In genomic region chr5:133396724-133397123, GRCh38 we compare ENCODE assay signal across 20 cellular contexts.
DNase-seq lines count a peak whose midpoint lies in the region; ATAC-seq, FAIRE-seq and TF ChIP-seq lines count a peak whose summit lies in the region.
"Had no signal": no experiment of that assay in that cellular context is flagged by ENCODE, and none has a peak within 500 bp of the region (broad histone marks: within the 10 kb centered on the region; RNA-seq: fewer than 3 reads in every experiment).

No MANE protein-coding gene starts in this region.

- DNase-seq in GM18507 (ENCODE audit: extremely low spot score, insufficient read length, low read depth) (no peak), PC-9 (no peak), posterior vena cava (ENCODE audit: low spot score) (no peak), uterus (no peak)
- DNase-seq in activated CD8-positive, alpha-beta T cell treated with anti-CD3 and anti-CD28 coated beads, Interleukin-2, amount 10 ng/mL, durations not matched to agents 7 days and 5 days: peak; percentile 16
- DNase-seq: activated CD4-positive, CD25-positive, alpha-beta regulatory T cell treated with anti-CD3 and anti-CD28 coated beads, Interleukin-2, amount 50 U/mL, for 72 hours; activated T-cell treated with anti-CD3 and anti-CD28 coated beads, Interleukin-2, amount 50 U/mL, for 1 hour; dermis blood vessel endothelial cell; erythroblast; GF-D8; HFFc6; Karpas-422; left colon; midbrain; right lobe of liver had no signal

- H3K79me2 ChIP-seq in PC-9 (ENCODE audit: low read depth): no peaks in the 10 kb centered on the region

- no peak for TF ChIP-seq POLR2A in uterus (IDR thresholded peaks at IDR 0.05)

- CTCF ChIA-PET in activated CD8-positive, alpha-beta T cell treated with anti-CD3 and anti-CD28 coated beads, Interleukin-2, amount 10 ng/mL, durations not matched to agents 7 days and 5 days (lab: Charles Lee): interaction anchor here (0.8 to 4.7 kb wide), 5 partner anchors 10 to 513 kb away, joined by 3 to 34 read pairs (median 3); no protein-coding TSS in a partner anchor
- CTCF ChIA-PET in PC-9 (lab: Charles Lee): no interaction called here

- no peak for ATAC-seq in activated CD8-positive, alpha-beta T cell treated with anti-CD3 and anti-CD28 coated beads, Interleukin-2, amount 10 ng/mL, durations not matched to agents 7 days and 5 days
- ATAC-seq in GM21526 (IDR thresholded peaks at IDR 0.05; ENCODE audit: low FRiP score, unreplicated experiment): no peak
- ATAC-seq: left colon, right lobe of liver had no signal

- H3K36me3 ChIP-seq in BLaER1: no peaks in the 10 kb centered on the region
- H3K36me3 ChIP-seq in PC-9 (ENCODE audit: low read depth): no peaks in the 10 kb centered on the region
- H3K36me3 ChIP-seq in uterus: no peaks in the 10 kb centered on the region
- H3K36me3 ChIP-seq: breast epithelium, right lobe of liver, SJSA1 had no signal

- H3K4me1 Mint-ChIP-seq in activated CD8-positive, alpha-beta T cell treated with anti-CD3 and anti-CD28 coated beads, Interleukin-2, amount 10 ng/mL, durations not matched to agents 7 days and 5 days (ENCODE audit: low read depth): peaks cover 31% of the 10 kb centered on the region
- peaks cover 35% of the 10 kb centered on the region for H3K4me1 Mint-ChIP-seq in nephron

- H3K4me2 ChIP-seq in BLaER1: peak overlapping the region; percentile 62
- no peak overlapping the region for H3K4me2 ChIP-seq in PC-9

- BruUV-seq in PC-9 (replicated peaks; lab: Mats Ljungman, UMichigan): no TSS peak

- H3K4me3 Mint-ChIP-seq in activated CD8-positive, alpha-beta T cell treated with anti-CD3 and anti-CD28 coated beads, Interleukin-2, amount 10 ng/mL, durations not matched to agents 7 days and 5 days: no peak overlapping the region
- H3K4me3 Mint-ChIP-seq in nephron: peak overlapping the region in 1 of 3 experiments; percentile 32
- H3K4me3 Mint-ChIP-seq: HFFc6 had no signal

- FAIRE-seq in GM18507 (lab: Jason Lieb, UNC): peak; percentile 24

- H3K9me3 ChIP-seq in BLaER1 (peaks cover 7% of the 10 kb centered on the region), PC-9 (ENCODE audit: insufficient read depth, low read depth) (no peaks in the 10 kb centered on the region), uterus (no peaks in the 10 kb centered on the region)
- H3K9me3 ChIP-seq: breast epithelium, right lobe of liver, SJSA1 had no signal

- H3K9ac ChIP-seq in BLaER1: no peak overlapping the region

- H3K9me2 ChIP-seq in PC-9 (ENCODE audit: insufficient read depth): no peaks in the 10 kb centered on the region

- H4K20me1 ChIP-seq in BLaER1 (no peaks in the 10 kb centered on the region), PC-9 (ENCODE audit: insufficient read depth) (no peaks in the 10 kb centered on the region)

- H3F3A ChIP-seq in PC-9 (ENCODE audit: insufficient read depth, low read depth): no peaks in the 10 kb centered on the region

- intact Hi-C loops in PC-9 (cut with micrococcal nuclease; ENCODE audit: unreplicated experiment): no loop called here
- intact Hi-C loops in posterior vena cava (cut with DNase I): no loop called here
- intact Hi-C loops in uterus (cut with DNase I; ENCODE audit: low total_unique reads): no loop called here

- H3K4me3 ChIP-seq in BLaER1 (no peak overlapping the region), PC-9 (no peak overlapping the region), uterus (no peak overlapping the region)
- H3K4me3 ChIP-seq: breast epithelium, right lobe of liver, SJSA1 had no signal

- no peak overlapping the region for H3K27ac Mint-ChIP-seq in activated CD8-positive, alpha-beta T cell treated with anti-CD3 and anti-CD28 coated beads, Interleukin-2, amount 10 ng/mL, durations not matched to agents 7 days and 5 days
- peak overlapping the region; percentile 6 to 66 (median 29) for H3K27ac Mint-ChIP-seq in nephron
- H3K27ac Mint-ChIP-seq: HFFc6 had no signal

- H3K9me3 Mint-ChIP-seq in activated CD8-positive, alpha-beta T cell treated with anti-CD3 and anti-CD28 coated beads, Interleukin-2, amount 10 ng/mL, durations not matched to agents 7 days and 5 days (ENCODE audit: insufficient read depth): no peaks in the 10 kb centered on the region
- peaks cover 3% of the 10 kb centered on the region for H3K9me3 Mint-ChIP-seq in nephron
- H3K9me3 Mint-ChIP-seq: HFFc6 had no signal

- H3K27me3 ChIP-seq in BLaER1 (no peaks in the 10 kb centered on the region), PC-9 (ENCODE audit: insufficient read depth, low read depth) (no peaks in the 10 kb centered on the region), uterus (no peaks in the 10 kb centered on the region)
- H3K27me3 ChIP-seq: breast epithelium, right lobe of liver had no signal

- POLR2A ChIA-PET in activated CD8-positive, alpha-beta T cell treated with anti-CD3 and anti-CD28 coated beads, Interleukin-2, amount 10 ng/mL, durations not matched to agents 7 days and 5 days (lab: Charles Lee): no interaction called here
- POLR2A ChIA-PET in PC-9 (lab: Charles Lee; ENCODE audit: unreplicated experiment): no interaction called here

- TF ChIP-seq CTCF in nephron (IDR thresholded peaks at IDR 0.05; ENCODE audit: unreplicated experiment in 3 of 3): no peak
- TF ChIP-seq CTCF in PC-9 (conservative IDR thresholded peaks at IDR 0.05): no peak
- no peak for TF ChIP-seq CTCF in uterus (IDR thresholded peaks at IDR 0.05)

- no peak overlapping the region for H2AFZ ChIP-seq in PC-9

- no peaks in the 10 kb centered on the region for H3K36me3 Mint-ChIP-seq in activated CD8-positive, alpha-beta T cell treated with anti-CD3 and anti-CD28 coated beads, Interleukin-2, amount 10 ng/mL, durations not matched to agents 7 days and 5 days (ENCODE audit: low read depth)
- H3K36me3 Mint-ChIP-seq in nephron (ENCODE audit: low read depth): no peaks in the 10 kb centered on the region

- H3K4me1 ChIP-seq in BLaER1 (peaks cover 70% of the 10 kb centered on the region), PC-9 (replicated peaks; ENCODE audit: insufficient read depth) (no peaks in the 10 kb centered on the region), uterus (no peaks in the 10 kb centered on the region)
- H3K4me1 ChIP-seq: breast epithelium, right lobe of liver, SJSA1 had no signal

- H3K27ac ChIP-seq in BLaER1 (0 out of 2 replicates have a peak overlapping the region, but pooled peaks have one; percentile 1), PC-9 (no peak overlapping the region), uterus (no peak overlapping the region)
- H3K27ac ChIP-seq: breast epithelium, right lobe of liver, SJSA1 had no signal

- H3K27me3 Mint-ChIP-seq in activated CD8-positive, alpha-beta T cell treated with anti-CD3 and anti-CD28 coated beads, Interleukin-2, amount 10 ng/mL, durations not matched to agents 7 days and 5 days (ENCODE audit: low read depth): no peaks in the 10 kb centered on the region
- peaks cover 14% of the 10 kb centered on the region for H3K27me3 Mint-ChIP-seq in nephron (ENCODE audit: low read depth)
